ENCODE assay signal across 1 cellular context in genomic region chr2:42360890-42361727, GRCh38.
TF ChIP-seq lines count a peak whose summit lies in the region.

TSS of gene COX7A2L (minus strand) at chr2:42361217. CDS start at chr2:42361161, 56 bp downstream.

TF ChIP-seq in HepG2, 621 proteins besides CTCF, POLR2A, EP300 and RAD21 (continued from another document and continues in another):
- TF ChIP-seq ZNF710 (CRISPR knock-in tag; IDR thresholded peaks at IDR 0.05; ENCODE audit: borderline replicate concordance) = peak; percentile 68
- TF ChIP-seq ZNF484 (CRISPR knock-in tag; IDR thresholded peaks at IDR 0.05; ENCODE audit: borderline replicate concordance, low read depth) = no peak
- TF ChIP-seq DPF2 (CRISPR knock-in tag; IDR thresholded peaks at IDR 0.05; ENCODE audit: borderline replicate concordance, low read depth) = no peak; the same call in 1 of the 2 replicates
- no peak for TF ChIP-seq ZBTB2 (CRISPR knock-in tag; IDR thresholded peaks at IDR 0.05; ENCODE audit: low read depth)
- TF ChIP-seq PREB (CRISPR knock-in tag; IDR thresholded peaks at IDR 0.05) = 0 out of 2 replicates have a peak, but pooled peaks have one; percentile 25
- TF ChIP-seq IRX3 (CRISPR knock-in tag; IDR thresholded peaks at IDR 0.05; ENCODE audit: borderline replicate concordance, low read depth) = peak; percentile 56; the same call in 1 of the 2 replicates
- TF ChIP-seq JUN (CRISPR knock-in tag; IDR thresholded peaks at IDR 0.05) = 0 out of 2 replicates have a peak, but pooled peaks have one; percentile 27
- no peak for TF ChIP-seq DZIP1 (CRISPR knock-in tag; IDR thresholded peaks at IDR 0.05)
- TF ChIP-seq ZNF746 (CRISPR knock-in tag; IDR thresholded peaks at IDR 0.05) = 0 out of 2 replicates have a peak, but pooled peaks have one; percentile 19
- no peak for TF ChIP-seq SCMH1 (CRISPR knock-in tag; IDR thresholded peaks at IDR 0.05; ENCODE audit: borderline replicate concordance)
- TF ChIP-seq NR2F2 (IDR thresholded peaks at IDR 0.05; ENCODE audit: borderline replicate concordance, low read depth) = peak; percentile 54; the same call in 1 of the 2 replicates
- no peak for TF ChIP-seq CHCHD3 (CRISPR knock-in tag; IDR thresholded peaks at IDR 0.05)
- peak; percentile 93; the same call in 1 of the 2 replicates for TF ChIP-seq ZNF235 (CRISPR knock-in tag; IDR thresholded peaks at IDR 0.05; ENCODE audit: borderline replicate concordance)
- TF ChIP-seq IRF1 (CRISPR knock-in tag; IDR thresholded peaks at IDR 0.05; ENCODE audit: low read depth) = no peak
- no peak for TF ChIP-seq ZNF7 (CRISPR knock-in tag; IDR thresholded peaks at IDR 0.05)
- no peak for TF ChIP-seq ZNF121 (CRISPR knock-in tag; IDR thresholded peaks at IDR 0.05)
- peak; percentile 72 for TF ChIP-seq SALL1 (CRISPR knock-in tag; IDR thresholded peaks at IDR 0.05)
- TF ChIP-seq ATF3 (CRISPR knock-in tag; IDR thresholded peaks at IDR 0.05) = peak; percentile 16; the same call in 1 of the 2 replicates
- 0 out of 2 replicates have a peak, but pooled peaks have one; percentile 28 for TF ChIP-seq SNAPC4 (CRISPR knock-in tag; IDR thresholded peaks at IDR 0.05)
- peak; percentile 35; the same call in 1 of the 2 replicates for TF ChIP-seq THRA (CRISPR knock-in tag; IDR thresholded peaks at IDR 0.05; ENCODE audit: borderline replicate concordance)
- 0 out of 2 replicates have a peak, but pooled peaks have one; percentile 70 for TF ChIP-seq ZNF816 (CRISPR knock-in tag; IDR thresholded peaks at IDR 0.05; ENCODE audit: borderline replicate concordance)
- TF ChIP-seq MIER2 (CRISPR knock-in tag; IDR thresholded peaks at IDR 0.05) = 0 out of 2 replicates have a peak, but pooled peaks have one; percentile 8
- no peak for TF ChIP-seq ZBTB1 (CRISPR knock-in tag; IDR thresholded peaks at IDR 0.05; ENCODE audit: borderline replicate concordance)
- TF ChIP-seq ZNF737 (CRISPR knock-in tag; IDR thresholded peaks at IDR 0.05; ENCODE audit: borderline replicate concordance) = no peak
- TF ChIP-seq CEBPB (IDR thresholded peaks at IDR 0.05; ENCODE audit: borderline replicate concordance, low read depth, low read length) = no peak
- 0 out of 2 replicates have a peak, but pooled peaks have one; percentile 5 for TF ChIP-seq ZNF644 (CRISPR knock-in tag; IDR thresholded peaks at IDR 0.05; ENCODE audit: low read depth)
- peak; percentile 67; the same call in 1 of the 2 replicates for TF ChIP-seq ZNF552 (CRISPR knock-in tag; IDR thresholded peaks at IDR 0.05; ENCODE audit: borderline replicate concordance)
- no peak; the same call in 1 of the 2 replicates for TF ChIP-seq FOXO1 (CRISPR knock-in tag; IDR thresholded peaks at IDR 0.05)
- no peak; the same call in none of the 2 replicates for TF ChIP-seq AHR (CRISPR knock-in tag; IDR thresholded peaks at IDR 0.05)
- no peak for TF ChIP-seq ZIK1 (CRISPR knock-in tag; IDR thresholded peaks at IDR 0.05; ENCODE audit: borderline replicate concordance, low read depth)
- peak; percentile 82 for TF ChIP-seq YEATS4 (CRISPR knock-in tag; IDR thresholded peaks at IDR 0.05; ENCODE audit: borderline replicate concordance)
- no peak; the same call in 1 of the 2 replicates for TF ChIP-seq ZNF788 (CRISPR knock-in tag; IDR thresholded peaks at IDR 0.05; ENCODE audit: borderline replicate concordance)
- 0 out of 2 replicates have a peak, but pooled peaks have one; percentile 7 for TF ChIP-seq HIC2 (CRISPR knock-in tag; IDR thresholded peaks at IDR 0.05; ENCODE audit: low read depth)
- no peak for TF ChIP-seq GMEB2 (CRISPR knock-in tag; IDR thresholded peaks at IDR 0.05; ENCODE audit: low read depth)
- TF ChIP-seq ZSCAN29 (CRISPR knock-in tag; conservative IDR thresholded peaks at IDR 0.05) = no peak
- TF ChIP-seq ZNF230 (CRISPR knock-in tag; IDR thresholded peaks at IDR 0.05) = peak; percentile 34; the same call in 1 of the 2 replicates
- TF ChIP-seq ZNF558 (CRISPR knock-in tag; IDR thresholded peaks at IDR 0.05; ENCODE audit: borderline replicate concordance) = no peak
- TF ChIP-seq SYNCRIP (IDR thresholded peaks at IDR 0.05; ENCODE audit: insufficient read depth, low read depth, low read length) = no peak
- TF ChIP-seq ZNF674 (CRISPR knock-in tag; IDR thresholded peaks at IDR 0.05; ENCODE audit: low read depth) = no peak
- TF ChIP-seq NR2C2 (CRISPR knock-in tag; IDR thresholded peaks at IDR 0.05; ENCODE audit: borderline replicate concordance) = no peak
